ENCODE assay signal across 1 cellular context in genomic region chr2:182866461-182867369, GRCh38.
TF ChIP-seq lines count a peak whose summit lies in the region.

TSS of gene FRZB (minus strand) at chr2:182866637. CDS start at chr2:182866552, 85 bp downstream.

TF ChIP-seq in HepG2, 621 proteins besides CTCF, POLR2A, EP300 and RAD21 (continued from another document and continues in another):
- no peak for TF ChIP-seq DMTF1 (CRISPR knock-in tag; IDR thresholded peaks at IDR 0.05)
- TF ChIP-seq SSRP1 (CRISPR knock-in tag; IDR thresholded peaks at IDR 0.05): no peak
- TF ChIP-seq PAF1 (CRISPR knock-in tag; IDR thresholded peaks at IDR 0.05): no peak
- no peak for TF ChIP-seq ZNF747 (CRISPR knock-in tag; IDR thresholded peaks at IDR 0.05; ENCODE audit: borderline replicate concordance)
- TF ChIP-seq SP5 (CRISPR knock-in tag; IDR thresholded peaks at IDR 0.05; ENCODE audit: borderline replicate concordance, low read depth): peak; percentile 48
- no peak for TF ChIP-seq ZSCAN30 (CRISPR knock-in tag; IDR thresholded peaks at IDR 0.05)
- no peak for TF ChIP-seq HMGXB3 (CRISPR knock-in tag; IDR thresholded peaks at IDR 0.05; ENCODE audit: borderline replicate concordance)
- TF ChIP-seq CHD4 (IDR thresholded peaks at IDR 0.05; ENCODE audit: borderline replicate concordance, low read length): no peak
- TF ChIP-seq NR2F2 (IDR thresholded peaks at IDR 0.05; ENCODE audit: borderline replicate concordance, low read depth): no peak
- TF ChIP-seq ZNF281 (CRISPR knock-in tag; IDR thresholded peaks at IDR 0.05; ENCODE audit: borderline replicate concordance): no peak
- no peak for TF ChIP-seq GZF1 (CRISPR knock-in tag; IDR thresholded peaks at IDR 0.05)
- no peak for TF ChIP-seq YY1 (IDR thresholded peaks at IDR 0.05; ENCODE audit: insufficient read depth, insufficient replicate concordance, low read depth, low read length)
- no peak for TF ChIP-seq ZNF354B (CRISPR knock-in tag; IDR thresholded peaks at IDR 0.05)
- no peak for TF ChIP-seq ZNF775 (CRISPR knock-in tag; IDR thresholded peaks at IDR 0.05; ENCODE audit: borderline replicate concordance)
- TF ChIP-seq ZBTB34 (CRISPR knock-in tag; IDR thresholded peaks at IDR 0.05): no peak
- TF ChIP-seq ERF (CRISPR knock-in tag; IDR thresholded peaks at IDR 0.05): no peak
- TF ChIP-seq ZNF570 (CRISPR knock-in tag; IDR thresholded peaks at IDR 0.05; ENCODE audit: borderline replicate concordance): no peak
- TF ChIP-seq SOX5 (CRISPR knock-in tag; IDR thresholded peaks at IDR 0.05; ENCODE audit: borderline replicate concordance): no peak
- no peak for TF ChIP-seq ELF4 (CRISPR knock-in tag; IDR thresholded peaks at IDR 0.05; ENCODE audit: borderline replicate concordance)
- TF ChIP-seq ZBTB7A (CRISPR knock-in tag; IDR thresholded peaks at IDR 0.05): no peak
- TF ChIP-seq GABPA (IDR thresholded peaks at IDR 0.05; ENCODE audit: low read depth, low read length): no peak
- TF ChIP-seq GABPA (CRISPR knock-in tag; IDR thresholded peaks at IDR 0.05; ENCODE audit: low read depth): no peak
- TF ChIP-seq ZNF547 (CRISPR knock-in tag; IDR thresholded peaks at IDR 0.05): 0 out of 2 replicates have a peak, but pooled peaks have one; percentile 7
- no peak for TF ChIP-seq ZNF44 (CRISPR knock-in tag; IDR thresholded peaks at IDR 0.05)
- TF ChIP-seq IRF9 (CRISPR knock-in tag; IDR thresholded peaks at IDR 0.05; ENCODE audit: borderline replicate concordance): no peak
- no peak for TF ChIP-seq TFE3 (CRISPR knock-in tag; IDR thresholded peaks at IDR 0.05)
- no peak for TF ChIP-seq MTA3 (CRISPR knock-in tag; IDR thresholded peaks at IDR 0.05)
- no peak for TF ChIP-seq SMARCE1 (IDR thresholded peaks at IDR 0.05; ENCODE audit: borderline replicate concordance)
- no peak for TF ChIP-seq RARG (CRISPR knock-in tag; IDR thresholded peaks at IDR 0.05; ENCODE audit: low read depth)
- no peak for TF ChIP-seq ZNF703 (CRISPR knock-in tag; IDR thresholded peaks at IDR 0.05; ENCODE audit: borderline replicate concordance)
- TF ChIP-seq ZNF639 (CRISPR knock-in tag; conservative IDR thresholded peaks at IDR 0.05): no peak
- TF ChIP-seq BORCS8-MEF2B (CRISPR knock-in tag; IDR thresholded peaks at IDR 0.05): 0 out of 2 replicates have a peak, but pooled peaks have one; percentile 22
- no peak for TF ChIP-seq AKNA (CRISPR knock-in tag; IDR thresholded peaks at IDR 0.05; ENCODE audit: borderline replicate concordance)
- TF ChIP-seq NPAS2 (CRISPR knock-in tag; IDR thresholded peaks at IDR 0.05; ENCODE audit: borderline replicate concordance): no peak
- no peak for TF ChIP-seq ZNF30 (CRISPR knock-in tag; IDR thresholded peaks at IDR 0.05)
- no peak; the same call in 1 of the 2 replicates for TF ChIP-seq POGK (CRISPR knock-in tag; conservative IDR thresholded peaks at IDR 0.05)
- TF ChIP-seq SMYD3 (CRISPR knock-in tag; IDR thresholded peaks at IDR 0.05): peak; percentile 62; the same call in 1 of the 2 replicates
